ENCODE assay signal across 22 cellular contexts in genomic region chr18:10949655-10950054, GRCh38.
"Had no signal": no experiment of that assay in that cellular context is flagged by ENCODE, and none has a peak within 500 bp of the region (broad histone marks: within the 10 kb centered on the region; RNA-seq: fewer than 3 reads in every experiment).

No MANE protein-coding gene starts in this region.

- ATAC-seq: activated naive CD8-positive, alpha-beta T cell treated with anti-CD3 and anti-CD28 coated beads, Interleukin-2, amount 50 U/mL, for 24 hours; activated T-helper 17 cell treated with anti-CD3 and anti-CD28 coated beads, Interleukin-2, amount 50 U/mL, for 72 hours; gastrocnemius medialis; left colon; lower lobe of right lung; right cardiac atrium had no signal

- H3K27ac ChIP-seq: cardiac muscle cell, dorsolateral prefrontal cortex, gastrocnemius medialis, lower lobe of right lung, prostate gland, skin epidermis, tibial nerve, vagina had no signal

- H3K4me3 Mint-ChIP-seq: activated naive CD8-positive, alpha-beta T cell treated with anti-CD3 and anti-CD28 coated beads, Interleukin-2, amount 50 U/mL, for 24 hours; activated T-helper 17 cell treated with anti-CD3 and anti-CD28 coated beads, Interleukin-2, amount 50 U/mL, for 72 hours; endodermal cell; neural crest cell had no signal

- H3K36me3 ChIP-seq: cardiac muscle cell, gastrocnemius medialis, lower lobe of right lung, prostate gland, tibial nerve, vagina had no signal

- H3K9me3 ChIP-seq: prostate gland had no signal

- FAIRE-seq: astrocyte, islet of Langerhans had no signal

- H3K27me3 Mint-ChIP-seq: activated naive CD8-positive, alpha-beta T cell treated with anti-CD3 and anti-CD28 coated beads, Interleukin-2, amount 50 U/mL, for 24 hours had no signal

- H3K4me1 Mint-ChIP-seq: activated naive CD8-positive, alpha-beta T cell treated with anti-CD3 and anti-CD28 coated beads, Interleukin-2, amount 50 U/mL, for 24 hours; activated T-helper 17 cell treated with anti-CD3 and anti-CD28 coated beads, Interleukin-2, amount 50 U/mL, for 72 hours had no signal

- H3K4me3 ChIP-seq: cardiac muscle cell, dorsolateral prefrontal cortex, gastrocnemius medialis, lower lobe of right lung, prostate gland, skin epidermis, tibial nerve, vagina had no signal

- H3K27me3 ChIP-seq: cardiac muscle cell, dorsolateral prefrontal cortex, gastrocnemius medialis, tibial nerve, vagina had no signal

- DNase-seq: activated CD4-positive, alpha-beta T cell treated with anti-CD3 and anti-CD28 coated beads, Interleukin-2, amount 50 U/mL, for 1 hour; activated naive CD4-positive, alpha-beta T cell treated with Interleukin-2 at 50 U/mL for 16 hours; activated naive CD8-positive, alpha-beta T cell treated with anti-CD3 and anti-CD28 coated beads, Interleukin-2, amount 50 U/mL, for 24 hours; dorsolateral prefrontal cortex; endodermal cell; gastrocnemius medialis; left colon; lower lobe of right lung; midbrain; right cardiac atrium; stimulated activated CD4-positive, alpha-beta T cell treated with anti-CD3 and anti-CD28 coated beads, Interleukin-15, amount 100 ng/mL, for 24 hours; stimulated activated CD4-positive, alpha-beta T cell treated with anti-CD3 and anti-CD28 coated beads, Interleukin-4, amount 100 ng/mL, for 1 hour; stimulated activated naive CD4-positive, alpha-beta T cell had no signal

- H3K27ac Mint-ChIP-seq: activated naive CD8-positive, alpha-beta T cell treated with anti-CD3 and anti-CD28 coated beads, Interleukin-2, amount 50 U/mL, for 24 hours; activated T-helper 17 cell treated with anti-CD3 and anti-CD28 coated beads, Interleukin-2, amount 50 U/mL, for 72 hours; endodermal cell had no signal

- H3K4me1 ChIP-seq: gastrocnemius medialis, lower lobe of right lung, prostate gland, tibial nerve, vagina had no signal
